In the genomic region with DNA sequence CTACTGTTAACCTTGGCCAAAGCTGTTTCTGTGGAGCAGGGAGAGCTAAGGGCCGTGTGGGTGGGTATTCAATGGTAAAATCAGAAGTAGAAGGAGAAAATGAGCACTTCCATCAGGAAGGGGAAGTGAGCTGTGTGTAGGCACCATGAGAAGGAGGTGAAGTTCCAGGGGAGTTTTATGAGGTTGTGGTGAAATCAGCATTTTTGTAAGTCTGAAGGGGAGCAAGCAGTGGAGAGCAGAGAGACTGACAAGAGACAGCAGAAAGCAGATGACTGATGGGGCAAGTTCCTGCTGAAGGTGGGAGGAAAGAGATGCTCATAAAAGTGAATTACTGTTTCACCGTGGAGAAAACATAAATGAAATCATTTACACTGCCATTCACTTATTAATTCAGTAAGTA, we compare ENCODE assay signal across 28 cellular contexts. TPM values are rescaled to one million over a fixed set of nuclear protein-coding genes. Genes with fewer than 3 reads are reported as not detected.
DNase-seq lines count a peak whose midpoint lies in the region; ATAC-seq, FAIRE-seq and TF ChIP-seq lines count a peak whose summit lies in the region.
"Had no signal": no experiment of that assay in that cellular context is flagged by ENCODE, and none has a peak within 500 bp of the region (broad histone marks: within the 10 kb centered on the region; RNA-seq: fewer than 3 reads in every experiment).

No MANE protein-coding gene starts in this region.

- H3K23ac ChIP-seq in IMR-90 (ENCODE audit: low read depth, low read length) = peak overlapping the region; percentile 29; the same call in 1 of the 2 replicates

- H3K14ac ChIP-seq in IMR-90 (replicated peaks; ENCODE audit: low read depth, low read length) = no peak overlapping the region

- peak overlapping the region in 3 of 11 experiments; percentile 10 to 47 (median 40); a peak in 3 of 22 replicates for H3K9ac ChIP-seq in BLaER1 treated with 17β-estradiol and CSF1 and Interleukin-3, amounts not matched to agents 10 nM and 100 nM
- no peak overlapping the region for H3K9ac ChIP-seq in IMR-90 (ENCODE audit: low read depth, low read length)
- H3K9ac ChIP-seq in GM12878 (ENCODE audit: control insufficient read depth, insufficient read depth, low read length) = no peak overlapping the region

- intact Hi-C loops in IMR-90 (cut with micrococcal nuclease) (loop anchor here (5.0 kb wide), 1 partner anchor 332 kb away; no protein-coding TSS in a partner anchor), GM12878 (cut with micrococcal nuclease; ENCODE audit: unreplicated experiment) (loop anchor here (5.0 to 10.0 kb wide), 3 partner anchors 332 to 730 kb away; a partner anchor contains a TSS)

- WGBS in IMR-90 (ENCODE audit: extremely low coverage in 2 of 2, insufficient read length in 1 of 2), 2 experiments = 86% methylated on average over 1 of the region's 2 CpGs; no CpG with 5 or more reads in 1 of the 2 experiments
- 47% methylated on average over 2 of the region's 2 CpGs for WGBS in GM12878 (ENCODE audit: insufficient coverage, insufficient replicate concordance, low lambda C conversion rate, missing lambda C conversion rate)

- dilution Hi-C loops in IMR-90 (cut with HindIII; ENCODE audit: low sequenced_read_pairs, unreplicated experiment) = no loop called here

- H3K79me1 ChIP-seq in IMR-90 (ENCODE audit: low read depth in 1 of 2, low read length in 2 of 2) = no peaks in the 10 kb centered on the region

- no peak overlapping the region; the same call in 1 of the 2 replicates for H3K18ac ChIP-seq in IMR-90 (ENCODE audit: low read depth, low read length)

- H4K91ac ChIP-seq in IMR-90 (ENCODE audit: insufficient read depth, low read depth, low read length) = no peak overlapping the region

- no peak for TF ChIP-seq CTCF in IMR-90 (conservative IDR thresholded peaks at IDR 0.05; ENCODE audit: low read depth, low read length)
- TF ChIP-seq CTCF in GM12878 (IDR thresholded peaks at IDR 0.05 in 2 of 3, conservative IDR thresholded peaks at IDR 0.05 in 1 of 3; ENCODE audit: control insufficient read depth in 2 of 3, extremely low read depth in 1 of 3, insufficient read depth in 1 of 3, low read depth in 3 of 3, low read length in 3 of 3) = no peak

- H3K27me3 ChIP-seq in BLaER1 treated with 17β-estradiol and CSF1 and Interleukin-3, amounts not matched to agents 10 nM and 100 nM = peaks cover 24 to 40% (median 36%) of the 10 kb centered on the region in 11 experiments
- H3K27me3 ChIP-seq in IMR-90 (ENCODE audit: control insufficient read depth, insufficient read depth, low read length) = peaks cover 40% of the 10 kb centered on the region
- peaks cover 9 to 15% of the 10 kb centered on the region in 2 experiments for H3K27me3 ChIP-seq in GM12878 (replicated peaks in 1 of 2; ENCODE audit: control insufficient read depth in 2 of 2, insufficient read depth in 2 of 2, low read length in 1 of 2)

- peaks cover 3% of the 10 kb centered on the region; the same call in 1 of the 2 replicates for H3K9me1 ChIP-seq in IMR-90 (ENCODE audit: insufficient read depth, low read length)

- H2AFZ ChIP-seq in IMR-90 (replicated peaks; ENCODE audit: low read length, poor library complexity) (no peak overlapping the region), GM12878 (ENCODE audit: control insufficient read depth, low read depth, low read length) (no peak overlapping the region)

- no peaks in the 10 kb centered on the region for H3K79me2 ChIP-seq in GM12878 (ENCODE audit: control insufficient read depth, insufficient read depth, low read length)

- H4K20me1 ChIP-seq in BLaER1 treated with 17β-estradiol and CSF1 and Interleukin-3, amounts not matched to agents 10 nM and 100 nM = no peaks in the 10 kb centered on the region
- H4K20me1 ChIP-seq in IMR-90 (ENCODE audit: insufficient read depth, low read length) = no peaks in the 10 kb centered on the region
- no peaks in the 10 kb centered on the region for H4K20me1 ChIP-seq in GM12878 (ENCODE audit: control insufficient read depth, insufficient read depth)

- TF ChIP-seq POLR2A in IMR-90 (IDR thresholded peaks at IDR 0.05; ENCODE audit: low read depth, low read length) (no peak), GM12878 (IDR thresholded peaks at IDR 0.05; ENCODE audit: low read depth, low read length) (no peak)

- H3K4me2 ChIP-seq in BLaER1 treated with 17β-estradiol and CSF1 and Interleukin-3, amounts not matched to agents 10 nM and 100 nM = peak overlapping the region in 8 of 11 experiments; percentile 1 to 79 (median 60); a peak in 15 of 22 replicates
- H3K4me2 ChIP-seq in IMR-90 (ENCODE audit: low read depth, low read length) = no peak overlapping the region
- peak overlapping the region; percentile 68 for H3K4me2 ChIP-seq in GM12878 (ENCODE audit: control insufficient read depth, insufficient read depth)
- H3K4me2 ChIP-seq: smooth muscle cell had no signal

- RAD21 ChIA-PET in GM12878 (lab: Charles Lee; ENCODE audit: unreplicated experiment) = no interaction called here

- in situ Hi-C loops in IMR-90 (cut with MboI; ENCODE audit: low sequenced_read_pairs) = no loop called here
- in situ Hi-C loops in GM12878 (cut with MboI) = no loop called here

- no peak overlapping the region for H3K4ac ChIP-seq in IMR-90 (ENCODE audit: low read depth, low read length)

- SMC1A ChIA-PET in GM12878 (lab: Charles Lee; ENCODE audit: uncharacterized antibody, unreplicated experiment) = interaction anchor here (1.2 kb wide), 1 partner anchor 12 kb away, joined by 3 read pairs; no protein-coding TSS in a partner anchor

- H4K5ac ChIP-seq in IMR-90 (ENCODE audit: low read depth, low read length) = no peak overlapping the region; the same call in 1 of the 2 replicates

- DNase-seq in IMR-90 (no peak), NOMO-1 treated with dmso at 0.1 percent for 144 hours (lab: John Stamatoyannopoulos, UW; ENCODE audit: unreplicated experiment) (peak; percentile 83), GM12878 (ENCODE audit: low read depth, low spot score) (no peak)
- no peak for DNase-seq in stimulated activated CD8-positive, alpha-beta memory T cell treated with anti-CD3 and anti-CD28 coated beads, Interleukin-4, amount 100 ng/mL, for 48 hours
- DNase-seq: activated CD4-positive, alpha-beta T cell treated with anti-CD3 and anti-CD28 coated beads for 4 hours; activated naive CD4-positive, alpha-beta T cell treated with Interleukin-2 at 50 U/mL for 16 hours; activated T-cell treated with anti-CD3 and anti-CD28 coated beads, Interleukin-2, amount 50 U/mL, for 48 hours; amygdala; BE2C; Calu3; endodermal cell; esophagus squamous epithelium; kidney; lower lobe of right lung; NCI-H526; SHP77; stimulated activated CD4-positive, alpha-beta T cell treated with anti-CD3 and anti-CD28 coated beads, Interleukin-4, amount 100 ng/mL, for 1 hour; stomach had no signal

- POLR2A ChIA-PET in IMR-90 (lab: Charles Lee; ENCODE audit: unreplicated experiment) = interaction anchor here (0.6 kb wide), 1 partner anchor 79 kb away, joined by 3 read pairs; no protein-coding TSS in a partner anchor
- POLR2A ChIA-PET in GM12878 (lab: Charles Lee) = no interaction called here

- CTCF ChIA-PET in IMR-90 (lab: Yijun Ruan, JAX) = no interaction called here
- CTCF ChIA-PET in GM12878 (lab: Yijun Ruan, JAX) = interaction anchor here (1.0 kb wide), 1 partner anchor 13 kb away, joined by 5 read pairs; no protein-coding TSS in a partner anchor

- H2BK5ac ChIP-seq in IMR-90 (ENCODE audit: low read depth, low read length, poor library complexity, severe bottlenecking) = no peak overlapping the region

- H3K9me3 ChIP-seq in BLaER1 treated with 17β-estradiol and CSF1 and Interleukin-3, amounts not matched to agents 10 nM and 100 nM (replicated peaks in 1 of 11) = peaks cover 0 to 14% (median 11%) of the 10 kb centered on the region in 11 experiments; a peak in 14 of 22 replicates
- H3K9me3 ChIP-seq in IMR-90 (ENCODE audit: control insufficient read depth, insufficient read depth, low read length) = no peaks in the 10 kb centered on the region
- no peaks in the 10 kb centered on the region for H3K9me3 ChIP-seq in GM12878 (replicated peaks; ENCODE audit: control insufficient read depth, insufficient read depth, low read length)
- H3K9me3 ChIP-seq: BE2C, esophagus squamous epithelium, gastroesophageal sphincter, lower lobe of right lung, stomach had no signal

- ATAC-seq in IMR-90 (ENCODE audit: low read depth) (no peak), GM12878 (peak; percentile 15), HG02571 (IDR thresholded peaks at IDR 0.05; ENCODE audit: unreplicated experiment) (no peak), HG02588 (IDR thresholded peaks at IDR 0.05; ENCODE audit: unreplicated experiment) (no peak), GM21737 (IDR thresholded peaks at IDR 0.05; ENCODE audit: unreplicated experiment) (no peak)
- ATAC-seq: gastroesophageal sphincter, HCT116, lower lobe of right lung had no signal

- no peak overlapping the region for H3K4me3 ChIP-seq in BLaER1 treated with 17β-estradiol and CSF1 and Interleukin-3, amounts not matched to agents 10 nM and 100 nM
- H3K4me3 ChIP-seq in IMR-90 (ENCODE audit: insufficient read depth, low read depth, low read length) (no peak overlapping the region), GM12878 (no peak overlapping the region)
- H3K4me3 ChIP-seq: coronary artery, esophagus squamous epithelium, gastroesophageal sphincter, lower lobe of right lung, smooth muscle cell, stomach had no signal

- no TSS peak for BruUV-seq in IMR-90 (replicated peaks; lab: Mats Ljungman, UMichigan)
- BruUV-seq in GM12878 (replicated peaks; lab: Mats Ljungman, UMichigan) = no TSS peak

- no peaks in the 10 kb centered on the region for H3K36me3 ChIP-seq in BLaER1 treated with 17β-estradiol and CSF1 and Interleukin-3, amounts not matched to agents 10 nM and 100 nM
- H3K36me3 ChIP-seq in IMR-90 (ENCODE audit: control insufficient read depth, insufficient read depth, low read length) (no peaks in the 10 kb centered on the region), GM12878 (ENCODE audit: control insufficient read depth in 2 of 2, insufficient read depth in 2 of 2, low read length in 1 of 2) (no peaks in the 10 kb centered on the region)
- H3K36me3 ChIP-seq: BE2C, esophagus squamous epithelium, gastroesophageal sphincter, lower lobe of right lung, stomach had no signal

- H3K27ac ChIP-seq in BLaER1 treated with 17β-estradiol and CSF1 and Interleukin-3, amounts not matched to agents 10 nM and 100 nM = peak overlapping the region in 7 of 11 experiments; percentile 35 to 79 (median 54); a peak in 13 of 22 replicates
- H3K27ac ChIP-seq in IMR-90 (ENCODE audit: insufficient read depth, low read length) (no peak overlapping the region), GM12878 (ENCODE audit: control insufficient read depth, insufficient read depth) (no peak overlapping the region)
- H3K27ac ChIP-seq: coronary artery, esophagus squamous epithelium, gastroesophageal sphincter, lower lobe of right lung, stomach had no signal

- peak overlapping the region; percentile 3; the same call in 1 of the 2 replicates for H2BK120ac ChIP-seq in IMR-90 (ENCODE audit: low read depth, low read length)

- no peak overlapping the region for H2BK20ac ChIP-seq in IMR-90 (ENCODE audit: low read depth, low read length)

- H2AK5ac ChIP-seq in IMR-90 (ENCODE audit: low read depth, low read length) = no peak overlapping the region

- no peak for FAIRE-seq in GM12878 (lab: Jason Lieb, UNC)
- FAIRE-seq: A204.1, kidney had no signal

- no peak overlapping the region; the same call in 1 of the 2 replicates for H3K56ac ChIP-seq in IMR-90 (ENCODE audit: extremely low read depth, insufficient read depth, low read length)

- no peak overlapping the region for H2AK9ac ChIP-seq in IMR-90 (replicated peaks; ENCODE audit: low read depth, low read length, poor library complexity)

- no peak for TF ChIP-seq EP300 in GM12878 (IDR thresholded peaks at IDR 0.05; ENCODE audit: borderline replicate concordance in 1 of 2, control insufficient read depth in 1 of 2, low read depth in 2 of 2, low read length in 2 of 2)

- H3K4me1 ChIP-seq in BLaER1 treated with 17β-estradiol and CSF1 and Interleukin-3, amounts not matched to agents 10 nM and 100 nM = peaks cover 42 to 87% (median 63%) of the 10 kb centered on the region in 10 experiments
- peaks cover 9% of the 10 kb centered on the region for H3K4me1 ChIP-seq in IMR-90 (ENCODE audit: control insufficient read depth, insufficient read depth, low read length)
- H3K4me1 ChIP-seq in GM12878 (ENCODE audit: control insufficient read depth, insufficient read depth, low read length) = peaks cover 40% of the 10 kb centered on the region
- H3K4me1 ChIP-seq: BE2C had no signal

- H2BK15ac ChIP-seq in IMR-90 (ENCODE audit: low read depth, low read length) = no peak overlapping the region

- H4K8ac ChIP-seq in IMR-90 (ENCODE audit: low read depth in 2 of 2, low read length in 2 of 2) = no peak overlapping the region

- TF ChIP-seq RAD21 in IMR-90 (IDR thresholded peaks at IDR 0.05; ENCODE audit: low read length) (no peak), GM12878 (IDR thresholded peaks at IDR 0.05; ENCODE audit: insufficient read depth, low read depth, low read length) (no peak)

RNA-seq across cellular contexts. Expression of gene GPR88, which starts 2.7 kb away (rescaled TPM):
- total RNA-seq in IMR-90 (2012; rRNA removed) = not detected in 2 replicates
- polyA plus RNA-seq in IMR-90 (2012; rRNA removed) = 0.03 TPM in 2 replicates
- 0.01 and 0.05 TPM in 2 replicates for polyA plus RNA-seq in IMR-90 (2012; cell fraction: cytosol; rRNA removed)
- polyA plus RNA-seq in IMR-90 (2012; cell fraction: nucleus; rRNA removed; ENCODE audit: low replicate concordance) = 0.02 TPM in 1 of 2 replicates, not detected in the other
- not detected in 2 replicates for total RNA-seq in GM12878 (2013; cell fraction: nucleolus; rRNA removed)
- 0.06 TPM in 1 of 2 replicates, not detected in the other for total RNA-seq in GM12878 (2014; rRNA removed)
- total RNA-seq in GM12878 (2014; rRNA removed; fragmentation: Illumina TruSeq; extraction: Trizol) = not detected in 2 replicates
- not detected in 2 replicates for total RNA-seq in GM12878 (2021)
- not detected for polyA plus RNA-seq in GM12878 (2011; ENCODE audit: low read depth)
- not detected in 2 replicates for polyA plus RNA-seq in GM12878 (2011; rRNA removed)
- polyA plus RNA-seq in GM12878 (2011; cell fraction: cytosol; rRNA removed) = 0.02 TPM in 1 of 2 replicates, not detected in the other
- polyA plus RNA-seq in GM12878 (2011; cell fraction: nucleus; rRNA removed) = 0.09 and 0.10 TPM in 2 replicates
- polyA plus RNA-seq in GM12878 (2012) = not detected in 2 replicates
- 0.01 TPM in 1 of 2 replicates, not detected in the other for polyA plus RNA-seq in GM12878 (2014; fragmentation: Illumina TruSeq; extraction: Trizol)
- not detected for polyA plus RNA-seq in GM12878 (2014; fragmentation: Nextera tagmentation; extraction: Ambion mirVana)
- polyA plus RNA-seq in GM12878 (2014; rRNA removed) = not detected in 2 replicates
- not detected for polyA plus RNA-seq in GM12878 (2016; fragmentation: Nextera tagmentation; extraction: Ambion mirVana)
- not detected in 2 replicates for polyA minus RNA-seq in GM12878 (2011; rRNA and poly(A)+ RNA removed)
- polyA minus RNA-seq in GM12878 (2011; cell fraction: cytosol; rRNA and poly(A)+ RNA removed) = not detected in 2 replicates
- not detected in 2 replicates for polyA minus RNA-seq in GM12878 (2011; cell fraction: nucleus; rRNA and poly(A)+ RNA removed)
- total RNA-seq: Calu3, endodermal cell, esophagus squamous epithelium, MCF 10A, smooth muscle cell had no signal
- polyA plus RNA-seq: smooth muscle cell had no signal

Comparison
In these comparisons a context has a peak if more than half of its experiments do, and no peak if none do; other contexts are left out.
1. H3K27ac ChIP-seq: peak in BLaER1 treated with 17β-estradiol and CSF1 and Interleukin-3, amounts not matched to agents 10 nM and 100 nM (7 of 11); none in IMR-90 (single experiment) and GM12878 (single experiment).